Comparison of ENCODE assay signal across 6 cellular contexts in genomic region chr14:24243336-24243836, GRCh38. TPM values are rescaled to one million over a fixed set of nuclear protein-coding genes. Genes with fewer than 3 reads are reported as not detected.
DNase-seq lines count a peak whose midpoint lies in the region; ATAC-seq, FAIRE-seq and TF ChIP-seq lines count a peak whose summit lies in the region.

No MANE protein-coding gene starts in this region.

- no peaks in the 10 kb centered on the region for H3K27me3 Mint-ChIP-seq in CD8-positive, alpha-beta T cell (ENCODE audit: low read depth)

- H3K4me2 ChIP-seq in endothelial cell of umbilical vein (ENCODE audit: insufficient read depth, low read length) = peak overlapping the region; percentile 84
- H3K4me2 ChIP-seq in skeletal muscle satellite cell (ENCODE audit: low read length) = peak overlapping the region; percentile 91

- no peaks in the 10 kb centered on the region for H4K20me1 ChIP-seq in endothelial cell of umbilical vein (replicated peaks; ENCODE audit: control insufficient read depth, extremely low read depth, insufficient read depth, low read length)

- TF ChIP-seq POLR2A in endothelial cell of umbilical vein (IDR thresholded peaks at IDR 0.05; ENCODE audit: low read depth, low read length) = no peak

- H3K27me3 ChIP-seq in CD8-positive, alpha-beta T cell (ENCODE audit: insufficient read depth, low read length) = no peaks in the 10 kb centered on the region
- H3K27me3 ChIP-seq in endothelial cell of umbilical vein (ENCODE audit: control insufficient read depth in 2 of 2, insufficient read depth in 2 of 2, low read length in 2 of 2) (no peaks in the 10 kb centered on the region), skeletal muscle satellite cell (ENCODE audit: control insufficient read depth, insufficient read depth, low read length) (no peaks in the 10 kb centered on the region)

- dilution Hi-C loops in endothelial cell of umbilical vein (cut with MboI; ENCODE audit: extremely low pct_ligation_motif_present, low sequenced_read_pairs) = no loop called here

- peaks cover 41% of the 10 kb centered on the region for H3K4me1 ChIP-seq in CD8-positive, alpha-beta T cell (ENCODE audit: insufficient read depth, low read length)
- H3K4me1 ChIP-seq in endothelial cell of umbilical vein (ENCODE audit: control insufficient read depth, extremely low read depth, insufficient read depth, low read length) (peaks cover 30% of the 10 kb centered on the region), skeletal muscle satellite cell (ENCODE audit: control insufficient read depth, insufficient read depth, low read length) (peaks cover 37% of the 10 kb centered on the region)

- H3K4me3 ChIP-seq in CD8-positive, alpha-beta T cell (ENCODE audit: low read depth, low read length) = peak overlapping the region; percentile 83
- H3K4me3 ChIP-seq in endothelial cell of umbilical vein (replicated peaks in 1 of 3; ENCODE audit: insufficient read depth in 1 of 3, low read depth in 1 of 3, low read length in 3 of 3) (peak overlapping the region in 2 of 3 experiments; percentile 22 to 67), skeletal muscle satellite cell (ENCODE audit: low read length) (peak overlapping the region; percentile 81)

- H3K27ac Mint-ChIP-seq in CD8-positive, alpha-beta T cell = peak overlapping the region; percentile 100

- no TSS peak for BruUV-seq in endothelial cell of umbilical vein (replicated peaks; lab: Mats Ljungman, UMichigan)

- TF ChIP-seq CTCF in CD8-positive, alpha-beta T cell (IDR thresholded peaks at IDR 0.05) = no peak
- TF ChIP-seq CTCF in endothelial cell of umbilical vein (IDR thresholded peaks at IDR 0.05; ENCODE audit: extremely low read depth in 1 of 2, insufficient read depth in 1 of 2, low read depth in 1 of 2, low read length in 2 of 2) = no peak

- peaks cover 22% of the 10 kb centered on the region for H3K36me3 ChIP-seq in CD8-positive, alpha-beta T cell (ENCODE audit: insufficient read depth, low read length)
- H3K36me3 ChIP-seq in endothelial cell of umbilical vein (ENCODE audit: control insufficient read depth in 2 of 2, extremely low read depth in 1 of 2, insufficient read depth in 2 of 2, low read length in 2 of 2) (peaks cover 5 to 16% of the 10 kb centered on the region in 2 experiments), skeletal muscle satellite cell (ENCODE audit: insufficient read depth, low read length) (peaks cover 28% of the 10 kb centered on the region)

- POLR2A ChIA-PET in CD8-positive, alpha-beta T cell (lab: Charles Lee) = interaction anchor here (0.9 to 3.5 kb wide), 18 partner anchors 9 to 200 kb away, joined by 3 to 53 read pairs (median 8); partner anchors contain the start of genes CBLN3, CIDEB, DCAF11 and DHRS1
- POLR2A ChIA-PET in endothelial cell of umbilical vein (lab: Charles Lee) = interaction anchor here (0.7 to 2.3 kb wide), 7 partner anchors 19 to 56 kb away, joined by 3 to 19 read pairs (median 8); partner anchors contain the start of genes CHMP4A, DHRS1, MDP1 and NOP9

- no peaks in the 10 kb centered on the region for H3K9me3 ChIP-seq in CD8-positive, alpha-beta T cell (ENCODE audit: low read length)
- no peaks in the 10 kb centered on the region for H3K9me3 ChIP-seq in endothelial cell of umbilical vein (replicated peaks; ENCODE audit: control insufficient read depth, insufficient read depth, low read length)
- no peaks in the 10 kb centered on the region for H3K9me3 ChIP-seq in skeletal muscle satellite cell (replicated peaks; ENCODE audit: low read length)

- H3K9ac ChIP-seq in endothelial cell of umbilical vein (replicated peaks; ENCODE audit: extremely low read depth, insufficient read depth, low read length) (peak overlapping the region; percentile 96), skeletal muscle satellite cell (ENCODE audit: low read depth, low read length) (peak overlapping the region; percentile 92)

- peaks cover 47% of the 10 kb centered on the region for H3K4me1 Mint-ChIP-seq in CD8-positive, alpha-beta T cell (ENCODE audit: low read depth)

- peak overlapping the region; percentile 67 for H2AFZ ChIP-seq in endothelial cell of umbilical vein (ENCODE audit: low read depth, low read length)

- H3K9me1 ChIP-seq in endothelial cell of umbilical vein (replicated peaks; ENCODE audit: control insufficient read depth, extremely low read depth, insufficient read depth, low read length) = no peaks in the 10 kb centered on the region

- intact Hi-C loops in CD8-positive, alpha-beta T cell (cut with DNase I, micrococcal nuclease) = loop anchor here (1.0 to 2.0 kb wide), 4 partner anchors 49 to 188 kb away; partner anchors contain the start of gene TM9SF1 (in 1 of the 2)
- intact Hi-C loops in endothelial cell of umbilical vein (cut with micrococcal nuclease) = loop anchor here (1.0 to 2.0 kb wide), 4 partner anchors 28 to 123 kb away; partner anchors contain the start of gene RABGGTA

- H3K9me3 Mint-ChIP-seq in CD8-positive, alpha-beta T cell = no peaks in the 10 kb centered on the region

- no peak for ATAC-seq in CD8-positive, alpha-beta T cell

- FAIRE-seq in endothelial cell of umbilical vein (lab: Jason Lieb, UNC) = peak; percentile 63

- peaks cover 35% of the 10 kb centered on the region for H3K36me3 Mint-ChIP-seq in CD8-positive, alpha-beta T cell

- peaks cover 22% of the 10 kb centered on the region for H3K79me2 ChIP-seq in endothelial cell of umbilical vein (ENCODE audit: control insufficient read depth, insufficient read depth, low read length)

- peak overlapping the region; percentile 99 for H3K4me3 Mint-ChIP-seq in CD8-positive, alpha-beta T cell

- H3K27ac ChIP-seq in CD8-positive, alpha-beta T cell (ENCODE audit: low read depth, low read length) = peak overlapping the region; percentile 98
- H3K27ac ChIP-seq in endothelial cell of umbilical vein (ENCODE audit: insufficient read depth, low read depth, low read length) = peak overlapping the region; percentile 98

- CTCF ChIA-PET in CD8-positive, alpha-beta T cell (lab: Charles Lee) = interaction anchor here (0.6 to 12.9 kb wide), 34 partner anchors 8 to 937 kb away, joined by 3 to 191 read pairs (median 6); partner anchors contain the start of genes CBLN3, CHMP4A, CIDEB and DCAF11
- CTCF ChIA-PET in endothelial cell of umbilical vein (lab: Charles Lee) = interaction anchor here (0.6 to 13.0 kb wide), 22 partner anchors 9 to 193 kb away, joined by 3 to 199 read pairs (median 12); partner anchors contain the start of genes CHMP4A, CIDEB, DHRS1 and GMPR2

- DNase-seq in CD8-positive, alpha-beta T cell = no peak
- DNase-seq in NCI-H2227 treated with DMSO at 0.1 percent for 48 hours (lab: John Stamatoyannopoulos, UW) = peak; percentile 48
- no peak for DNase-seq in endothelial cell of umbilical vein (ENCODE audit: low read depth, low spot score)
- no peak for DNase-seq in HCEC 1CT
- no peak for DNase-seq in activated CD4-positive, CD25-positive, alpha-beta regulatory T cell treated with anti-CD3 and anti-CD28 coated beads, Interleukin-2, amount 50 U/mL, for 72 hours

RNA-seq across cellular contexts. Expression of gene TINF2, which starts 1.0 kb away (rescaled TPM):
- 100 to 1,000 TPM; 174 to 177 TPM for total RNA-seq in CD8-positive, alpha-beta T cell
- total RNA-seq in endothelial cell of umbilical vein = 53.7 and 58.5 TPM in 2 replicates
- polyA plus RNA-seq in endothelial cell of umbilical vein = 34.4 and 44.2 TPM in 2 replicates
- 38.2 and 39.7 TPM in 2 replicates for polyA plus RNA-seq in endothelial cell of umbilical vein (2011; cell fraction: cytosol; rRNA removed)
- polyA plus RNA-seq in endothelial cell of umbilical vein (2011; cell fraction: nucleus; rRNA removed) = 62.3 and 65.5 TPM in 2 replicates
- polyA plus RNA-seq in endothelial cell of umbilical vein (2012) = 35.4 and 46.0 TPM in 2 replicates
- polyA minus RNA-seq in endothelial cell of umbilical vein = 41.9 and 47.3 TPM in 2 replicates
- polyA minus RNA-seq in endothelial cell of umbilical vein (2011; cell fraction: cytosol; rRNA and poly(A)+ RNA removed) = 15.8 TPM
- 52.0 and 62.5 TPM in 2 replicates for polyA minus RNA-seq in endothelial cell of umbilical vein (2011; cell fraction: nucleus; rRNA and poly(A)+ RNA removed)
- total RNA-seq in skeletal muscle satellite cell (2012; rRNA removed) = 29.4 and 45.4 TPM in 2 replicates

RNA-seq across cellular contexts. Expression of gene GMPR2, which starts 10.7 kb away (rescaled TPM):
- 10 to 100 TPM; 22.5 to 23.9 TPM for total RNA-seq in CD8-positive, alpha-beta T cell
- 58.1 and 62.4 TPM in 2 replicates for total RNA-seq in endothelial cell of umbilical vein
- 50.0 and 61.8 TPM in 2 replicates for polyA plus RNA-seq in endothelial cell of umbilical vein
- polyA plus RNA-seq in endothelial cell of umbilical vein (2011; cell fraction: cytosol; rRNA removed) = 81.4 and 83.8 TPM in 2 replicates
- polyA plus RNA-seq in endothelial cell of umbilical vein (2011; cell fraction: nucleus; rRNA removed) = 104 and 112 TPM in 2 replicates
- 69.1 and 82.4 TPM in 2 replicates for polyA plus RNA-seq in endothelial cell of umbilical vein (2012)
- 92.0 and 99.1 TPM in 2 replicates for polyA minus RNA-seq in endothelial cell of umbilical vein
- 17.2 TPM for polyA minus RNA-seq in endothelial cell of umbilical vein (2011; cell fraction: cytosol; rRNA and poly(A)+ RNA removed)
- 62.0 and 66.1 TPM in 2 replicates for polyA minus RNA-seq in endothelial cell of umbilical vein (2011; cell fraction: nucleus; rRNA and poly(A)+ RNA removed)
- 43.0 and 52.2 TPM in 2 replicates for total RNA-seq in skeletal muscle satellite cell (2012; rRNA removed)

RNA-seq across cellular contexts. Expression of gene NEDD8, which starts 11.2 kb away (rescaled TPM):
- 10 to 100 TPM; 39.9 to 48.5 TPM for total RNA-seq in CD8-positive, alpha-beta T cell
- 243 and 261 TPM in 2 replicates for total RNA-seq in endothelial cell of umbilical vein
- 316 and 329 TPM in 2 replicates for polyA plus RNA-seq in endothelial cell of umbilical vein
- 349 and 408 TPM in 2 replicates for polyA plus RNA-seq in endothelial cell of umbilical vein (2011; cell fraction: cytosol; rRNA removed)
- 122 and 144 TPM in 2 replicates for polyA plus RNA-seq in endothelial cell of umbilical vein (2011; cell fraction: nucleus; rRNA removed)
- polyA plus RNA-seq in endothelial cell of umbilical vein (2012) = 404 and 419 TPM in 2 replicates
- 140 and 164 TPM in 2 replicates for polyA minus RNA-seq in endothelial cell of umbilical vein
- 44.1 TPM for polyA minus RNA-seq in endothelial cell of umbilical vein (2011; cell fraction: cytosol; rRNA and poly(A)+ RNA removed)
- 34.2 and 54.1 TPM in 2 replicates for polyA minus RNA-seq in endothelial cell of umbilical vein (2011; cell fraction: nucleus; rRNA and poly(A)+ RNA removed)
- 105 and 117 TPM in 2 replicates for total RNA-seq in skeletal muscle satellite cell (2012; rRNA removed)

RNA-seq across cellular contexts. Expression of gene TGM1, which starts 19.6 kb away (rescaled TPM):
- total RNA-seq in CD8-positive, alpha-beta T cell = 1 to 10 TPM; 3.6 to 3.8 TPM
- total RNA-seq in endothelial cell of umbilical vein = 3.4 and 3.9 TPM in 2 replicates
- 1.0 and 2.1 TPM in 2 replicates for polyA plus RNA-seq in endothelial cell of umbilical vein
- 0.49 and 0.89 TPM in 2 replicates for polyA plus RNA-seq in endothelial cell of umbilical vein (2011; cell fraction: cytosol; rRNA removed)
- 16.3 and 19.8 TPM in 2 replicates for polyA plus RNA-seq in endothelial cell of umbilical vein (2011; cell fraction: nucleus; rRNA removed)
- 0.63 and 1.7 TPM in 2 replicates for polyA plus RNA-seq in endothelial cell of umbilical vein (2012)
- 1.9 and 3.3 TPM in 2 replicates for polyA minus RNA-seq in endothelial cell of umbilical vein
- 3.8 TPM for polyA minus RNA-seq in endothelial cell of umbilical vein (2011; cell fraction: cytosol; rRNA and poly(A)+ RNA removed)
- 2.2 and 6.7 TPM in 2 replicates for polyA minus RNA-seq in endothelial cell of umbilical vein (2011; cell fraction: nucleus; rRNA and poly(A)+ RNA removed)
- 0.51 and 2.0 TPM in 2 replicates for total RNA-seq in skeletal muscle satellite cell (2012; rRNA removed)

RNA-seq across cellular contexts. Expression of gene MDP1, which starts 27.5 kb away (rescaled TPM):
- 1 to 10 TPM; 4.2 to 4.5 TPM for total RNA-seq in CD8-positive, alpha-beta T cell
- total RNA-seq in endothelial cell of umbilical vein = 8.1 and 9.9 TPM in 2 replicates
- 21.4 and 22.7 TPM in 2 replicates for polyA plus RNA-seq in endothelial cell of umbilical vein
- polyA plus RNA-seq in endothelial cell of umbilical vein (2011; cell fraction: cytosol; rRNA removed) = 17.7 and 18.0 TPM in 2 replicates
- polyA plus RNA-seq in endothelial cell of umbilical vein (2011; cell fraction: nucleus; rRNA removed) = 15.4 and 17.5 TPM in 2 replicates
- polyA plus RNA-seq in endothelial cell of umbilical vein (2012) = 7.4 and 11.6 TPM in 2 replicates
- 1.5 and 5.3 TPM in 2 replicates for polyA minus RNA-seq in endothelial cell of umbilical vein
- polyA minus RNA-seq in endothelial cell of umbilical vein (2011; cell fraction: cytosol; rRNA and poly(A)+ RNA removed) = 5.0 TPM
- polyA minus RNA-seq in endothelial cell of umbilical vein (2011; cell fraction: nucleus; rRNA and poly(A)+ RNA removed) = 2.5 and 5.7 TPM in 2 replicates
- total RNA-seq in skeletal muscle satellite cell (2012; rRNA removed) = 11.2 and 12.9 TPM in 2 replicates
